Comparison of ENCODE assay signal across 20 cellular contexts in the genomic region with DNA sequence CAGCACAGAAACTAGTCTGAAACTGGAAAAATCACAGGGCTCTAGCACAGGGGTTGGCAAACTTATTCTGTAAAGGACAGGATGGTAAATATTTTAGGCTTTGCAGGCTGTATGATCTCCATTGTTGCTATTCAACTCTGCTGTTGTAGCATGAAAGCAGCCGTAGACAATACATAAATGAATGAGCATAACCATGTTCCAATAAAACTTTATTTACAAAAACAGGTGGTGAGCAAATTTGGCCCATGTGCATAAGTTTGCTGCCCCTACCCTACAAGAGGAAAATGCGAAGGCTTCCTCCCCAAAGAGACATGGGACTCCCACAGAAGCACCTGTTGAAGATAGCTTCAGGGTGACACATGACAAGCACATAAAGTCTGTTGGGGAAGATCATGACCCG. TPM values are rescaled to one million over a fixed set of nuclear protein-coding genes. Genes with fewer than 3 reads are reported as not detected.
A peak's percentile ranks its signal among the peaks of the same experiment; 100 is the strongest.
DNase-seq lines count a peak whose midpoint lies in the region; ATAC-seq, FAIRE-seq and TF ChIP-seq lines count a peak whose summit lies in the region.
"Had no signal": no experiment of that assay in that cellular context is flagged by ENCODE, and none has a peak within 500 bp of the region (broad histone marks: within the 10 kb centered on the region; RNA-seq: fewer than 3 reads in every experiment).

No MANE protein-coding gene starts in this region.

- H3K4me1 ChIP-seq in MM.1S (ENCODE audit: low read length) = peaks cover 16% of the 10 kb centered on the region
- H3K4me1 ChIP-seq in K562 (replicated peaks in 1 of 2; ENCODE audit: control insufficient read depth in 2 of 2, insufficient read depth in 2 of 2, low read length in 2 of 2) = no peaks in the 10 kb centered on the region
- H3K4me1 ChIP-seq in muscle layer of colon (ENCODE audit: insufficient read depth, low read length) = peaks cover 38% of the 10 kb centered on the region
- H3K4me1 ChIP-seq in vagina = peaks cover 8% of the 10 kb centered on the region
- H3K4me1 ChIP-seq: Caco-2, HAP-1 had no signal

- H3K36me3 ChIP-seq in MM.1S (replicated peaks; ENCODE audit: insufficient read depth, low read length) = no peaks in the 10 kb centered on the region
- no peaks in the 10 kb centered on the region for H3K36me3 ChIP-seq in K562 (ENCODE audit: control insufficient read depth, insufficient read depth, low read length)
- no peaks in the 10 kb centered on the region for H3K36me3 ChIP-seq in muscle layer of colon (ENCODE audit: insufficient read depth, low read length)
- H3K36me3 ChIP-seq in vagina = peaks cover 0 to 17% of the 10 kb centered on the region in 2 donors
- H3K36me3 ChIP-seq: HAP-1 had no signal

- no peak overlapping the region for H3K9ac ChIP-seq in MM.1S (ENCODE audit: low read length)
- no peak overlapping the region for H3K9ac ChIP-seq in K562 (ENCODE audit: insufficient read depth in 1 of 2, low read depth in 2 of 2, low read length in 2 of 2)
- no peak overlapping the region for H3K9ac ChIP-seq in muscle layer of colon (ENCODE audit: low read length)

- peak overlapping the region; percentile 27; the same call in 1 of the 2 replicates for H3K27ac ChIP-seq in MM.1S (ENCODE audit: low read length)
- H3K27ac ChIP-seq in K562 (ENCODE audit: extremely low read depth, low read depth, low read length) = no peak overlapping the region
- H3K27ac ChIP-seq in muscle layer of colon (ENCODE audit: low read depth, low read length) = peak overlapping the region; percentile 40
- H3K27ac ChIP-seq in vagina = no peak overlapping the region
- H3K27ac ChIP-seq: C4-2B had no signal

- TF ChIP-seq POLR2A in K562 (conservative IDR thresholded peaks at IDR 0.05) (no peak), vagina (IDR thresholded peaks at IDR 0.05) (no peak)

- H3K9me3 ChIP-seq in MM.1S (replicated peaks; ENCODE audit: insufficient read depth, low read length) = no peaks in the 10 kb centered on the region
- no peaks in the 10 kb centered on the region for H3K9me3 ChIP-seq in K562 (replicated peaks; ENCODE audit: control insufficient read depth, insufficient read depth, low read depth, low read length)
- H3K9me3 ChIP-seq in muscle layer of colon (ENCODE audit: low read length) = no peaks in the 10 kb centered on the region
- no peaks in the 10 kb centered on the region for H3K9me3 ChIP-seq in vagina
- H3K9me3 ChIP-seq: Caco-2, HAP-1 had no signal

- no peak for ATAC-seq in K562

- no peak overlapping the region for H2AFZ ChIP-seq in MM.1S (ENCODE audit: low read length)
- H2AFZ ChIP-seq in K562 (ENCODE audit: low read depth, low read length) = no peak overlapping the region

- H3K27me3 ChIP-seq in MM.1S (replicated peaks; ENCODE audit: insufficient read depth, low read length) (no peaks in the 10 kb centered on the region), K562 (ENCODE audit: control insufficient read depth in 2 of 2, insufficient read depth in 2 of 2, low read length in 2 of 2) (peaks cover 0 to 7% of the 10 kb centered on the region in 2 experiments; a peak in 1 of 5 replicates), muscle layer of colon (ENCODE audit: control insufficient read depth in 1 of 2, insufficient read depth in 2 of 2, low read length in 2 of 2) (no peaks in the 10 kb centered on the region), vagina (no peaks in the 10 kb centered on the region)

- POLR2A ChIA-PET in K562 (lab: Yijun Ruan, JAX) = no interaction called here

- no peak overlapping the region for H3K4me3 ChIP-seq in MM.1S (ENCODE audit: low read length)
- H3K4me3 ChIP-seq in K562 = no peak overlapping the region
- H3K4me3 ChIP-seq in muscle layer of colon (ENCODE audit: low read depth in 1 of 2, low read length in 2 of 2) = no peak overlapping the region
- H3K4me3 ChIP-seq in vagina = no peak overlapping the region
- H3K4me3 ChIP-seq: HAP-1 had no signal

- H4K20me1 ChIP-seq in MM.1S (ENCODE audit: insufficient read depth, low read length) (no peaks in the 10 kb centered on the region), K562 (replicated peaks; ENCODE audit: control insufficient read depth, insufficient read depth, low read length) (no peaks in the 10 kb centered on the region; the same call in 1 of the 2 replicates)

- in situ Hi-C loops in K562 (cut with MboI) (no loop called here), G401 (cut with HindIII; ENCODE audit: low sequenced_read_pairs) (no loop called here)

- H3K9me1 ChIP-seq in K562 (ENCODE audit: control insufficient read depth, insufficient read depth, low read length) = no peaks in the 10 kb centered on the region

- DNase-seq in MM.1S (no peak), K562 (ENCODE audit: extremely low read depth in 1 of 4, low spot score in 3 of 4) (no peak), vagina (ENCODE audit: extremely low spot score in 2 of 2) (peak; percentile 13 to 19), G401 (ENCODE audit: low spot score) (no peak)
- DNase-seq in stimulated activated CD4-positive, alpha-beta T cell treated with anti-CD3 and anti-CD28 coated beads, Interleukin-1b, Interleukin-23, amount 100 ng/mL, for 48 hours = no peak
- no peak for DNase-seq in activated CD4-positive, alpha-beta T cell treated with anti-CD3 and anti-CD28 coated beads, Interleukin-2, amount 50 U/mL, for 1 hour
- DNase-seq: ACHN; Caco-2; CD4-positive, alpha-beta T cell; DMS153; DMS79; GF-D8; Karpas-422 had no signal

- no TSS peak for BruUV-seq in K562 (replicated peaks; lab: Mats Ljungman, UMichigan)

- WGBS in K562 (ENCODE audit: insufficient coverage, low coverage, missing lambda C conversion rate) = 23% methylated on average over 3 of the region's 3 CpGs

- H3K79me2 ChIP-seq in MM.1S (ENCODE audit: low read length) (no peaks in the 10 kb centered on the region), K562 (ENCODE audit: control insufficient read depth, insufficient read depth, low read length) (no peaks in the 10 kb centered on the region)

- TF ChIP-seq RAD21 in K562 (CRISPR knock-in tag; conservative IDR thresholded peaks at IDR 0.05 in 1 of 2, IDR thresholded peaks at IDR 0.05 in 1 of 2) = no peak

- CTCF ChIA-PET in K562 (lab: Yijun Ruan, JAX; ENCODE audit: low intra/inter-chr PET ratio) = no interaction called here

- intact Hi-C loops in K562 (cut with micrococcal nuclease) = no loop called here
- intact Hi-C loops in vagina (cut with DNase I) = no loop called here

- no peak for TF ChIP-seq EP300 in K562 (IDR thresholded peaks at IDR 0.05; ENCODE audit: low read length)

- no peak for FAIRE-seq in K562 (lab: Jason Lieb, UNC)
- FAIRE-seq: A204.1, D721Med, GM12891, H1 had no signal

- H3K4me2 ChIP-seq in MM.1S (ENCODE audit: low read depth, low read length) (no peak overlapping the region), K562 (ENCODE audit: insufficient read depth, low read length) (no peak overlapping the region)

- TF ChIP-seq CTCF in MM.1S (IDR thresholded peaks at IDR 0.05; ENCODE audit: low read length) (no peak), K562 (IDR thresholded peaks at IDR 0.05 in 2 of 3, conservative IDR thresholded peaks at IDR 0.05 in 1 of 3; ENCODE audit: insufficient read depth in 2 of 3, low read depth in 1 of 3, low read length in 3 of 3) (no peak), vagina (IDR thresholded peaks at IDR 0.05) (no peak)

- H3F3A ChIP-seq in MM.1S (ENCODE audit: insufficient read depth, low read length) = peaks cover 11% of the 10 kb centered on the region; the same call in 1 of the 2 replicates

- no peaks in the 10 kb centered on the region for H3K9me2 ChIP-seq in MM.1S (replicated peaks; ENCODE audit: insufficient read depth, low read length)

TF ChIP-seq in K562, 482 proteins besides CTCF, POLR2A, EP300 and RAD21 (continues in another document):
- TF ChIP-seq, protein P1, sequence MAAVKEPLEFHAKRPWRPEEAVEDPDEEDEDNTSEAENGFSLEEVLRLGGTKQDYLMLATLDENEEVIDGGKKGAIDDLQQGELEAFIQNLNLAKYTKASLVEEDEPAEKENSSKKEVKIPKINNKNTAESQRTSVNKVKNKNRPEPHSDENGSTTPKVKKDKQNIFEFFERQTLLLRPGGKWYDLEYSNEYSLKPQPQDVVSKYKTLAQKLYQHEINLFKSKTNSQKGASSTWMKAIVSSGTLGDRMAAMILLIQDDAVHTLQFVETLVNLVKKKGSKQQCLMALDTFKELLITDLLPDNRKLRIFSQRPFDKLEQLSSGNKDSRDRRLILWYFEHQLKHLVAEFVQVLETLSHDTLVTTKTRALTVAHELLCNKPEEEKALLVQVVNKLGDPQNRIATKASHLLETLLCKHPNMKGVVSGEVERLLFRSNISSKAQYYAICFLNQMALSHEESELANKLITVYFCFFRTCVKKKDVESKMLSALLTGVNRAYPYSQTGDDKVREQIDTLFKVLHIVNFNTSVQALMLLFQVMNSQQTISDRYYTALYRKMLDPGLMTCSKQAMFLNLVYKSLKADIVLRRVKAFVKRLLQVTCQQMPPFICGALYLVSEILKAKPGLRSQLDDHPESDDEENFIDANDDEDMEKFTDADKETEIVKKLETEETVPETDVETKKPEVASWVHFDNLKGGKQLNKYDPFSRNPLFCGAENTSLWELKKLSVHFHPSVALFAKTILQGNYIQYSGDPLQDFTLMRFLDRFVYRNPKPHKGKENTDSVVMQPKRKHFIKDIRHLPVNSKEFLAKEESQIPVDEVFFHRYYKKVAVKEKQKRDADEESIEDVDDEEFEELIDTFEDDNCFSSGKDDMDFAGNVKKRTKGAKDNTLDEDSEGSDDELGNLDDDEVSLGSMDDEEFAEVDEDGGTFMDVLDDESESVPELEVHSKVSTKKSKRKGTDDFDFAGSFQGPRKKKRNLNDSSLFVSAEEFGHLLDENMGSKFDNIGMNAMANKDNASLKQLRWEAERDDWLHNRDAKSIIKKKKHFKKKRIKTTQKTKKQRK (IDR thresholded peaks at IDR 0.05; ENCODE audit: borderline replicate concordance, low read depth, low read length) = no peak

RNA-seq across cellular contexts. Expression of a gene that starts 59.2 kb away (rescaled TPM):
- 0.11 and 0.16 TPM in 2 replicates for total RNA-seq in K562 (2011; cell fraction: chromatin; rRNA removed; ENCODE audit: low replicate concordance)
- total RNA-seq in K562 (2011; cell fraction: nucleolus; rRNA removed) = 0.13 and 0.17 TPM in 2 replicates
- total RNA-seq in K562 (2011; cell fraction: nucleoplasm; rRNA removed) = 0.22 and 0.23 TPM in 2 replicates
- total RNA-seq in K562 (2014; rRNA removed) = 0.09 and 0.12 TPM in 2 replicates
- 0.16 and 0.18 TPM in 2 replicates for total RNA-seq in K562 (2014; rRNA removed; fragmentation: Illumina TruSeq; extraction: Trizol)
- 0.30 and 0.33 TPM in 2 replicates for total RNA-seq in K562 (2015; rRNA removed; fragmentation: Illumina TruSeq; extraction: Trizol)
- total RNA-seq in K562 (2021) = 0.18 TPM in 2 replicates
- 0.08 TPM in 1 of 2 replicates, not detected in the other for polyA plus RNA-seq in K562 (2011; rRNA removed)
- 0.01 and 0.06 TPM in 2 replicates for polyA plus RNA-seq in K562 (2011; cell fraction: cytosol; rRNA removed)
- polyA plus RNA-seq in K562 (2011; cell fraction: nucleus; rRNA removed) = 0.06 and 0.58 TPM in 2 replicates
- 0.27 and 0.43 TPM in 2 replicates for polyA plus RNA-seq in K562 (2012)
- 0.13 and 0.21 TPM in 2 replicates for polyA plus RNA-seq in K562 (2014; fragmentation: Illumina TruSeq; extraction: Trizol)
- under 1 TPM; 0.01 TPM for polyA plus RNA-seq in K562 (2014; fragmentation: Nextera tagmentation; extraction: Ambion mirVana)
- polyA plus RNA-seq in K562 (2014; rRNA removed) = 0.18 and 0.42 TPM in 2 replicates
- 0.04 TPM in 1 of 2 replicates, not detected in the other for polyA minus RNA-seq in K562 (2011; rRNA and poly(A)+ RNA removed)
- 0.10 and 0.36 TPM in 2 replicates for polyA minus RNA-seq in K562 (2011; cell fraction: cytosol; rRNA and poly(A)+ RNA removed)
- polyA minus RNA-seq in K562 (2011; cell fraction: nucleus; rRNA and poly(A)+ RNA removed) = 0.13 TPM in 1 of 2 replicates, not detected in the other
- total RNA-seq in vagina = 62.6 TPM
- total RNA-seq in G401 (2014; rRNA removed; shearing (Covaris generic)) = 21.8 and 26.1 TPM in 2 replicates

Comparison
In these comparisons a context has a peak if more than half of its experiments do, and no peak if none do; other contexts are left out.
1. DNase-seq: peak in vagina (2 of 2); none in MM.1S (single experiment), K562 (0 of 4), stimulated activated CD4-positive, alpha-beta T cell treated with anti-CD3 and anti-CD28 coated beads, Interleukin-1b, Interleukin-23, amount 100 ng/mL, for 48 hours (single experiment), activated CD4-positive, alpha-beta T cell treated with anti-CD3 and anti-CD28 coated beads, Interleukin-2, amount 50 U/mL, for 1 hour (single experiment) and G401 (single experiment).
2. H3K27ac ChIP-seq: peak in MM.1S (single experiment) and muscle layer of colon (single experiment); none in K562 (single experiment) and vagina (single experiment).
3. RNA of a gene that starts 59.2 kb away (total RNA-seq): 62.6 TPM in vagina (single experiment) and 21.8 to 26.1 TPM in G401; 0.09 to 0.33 TPM in K562; every median in the first group is over 10 times any median in the second.